Comparison of ENCODE assay signal across 8 cellular contexts in the genomic region with DNA sequence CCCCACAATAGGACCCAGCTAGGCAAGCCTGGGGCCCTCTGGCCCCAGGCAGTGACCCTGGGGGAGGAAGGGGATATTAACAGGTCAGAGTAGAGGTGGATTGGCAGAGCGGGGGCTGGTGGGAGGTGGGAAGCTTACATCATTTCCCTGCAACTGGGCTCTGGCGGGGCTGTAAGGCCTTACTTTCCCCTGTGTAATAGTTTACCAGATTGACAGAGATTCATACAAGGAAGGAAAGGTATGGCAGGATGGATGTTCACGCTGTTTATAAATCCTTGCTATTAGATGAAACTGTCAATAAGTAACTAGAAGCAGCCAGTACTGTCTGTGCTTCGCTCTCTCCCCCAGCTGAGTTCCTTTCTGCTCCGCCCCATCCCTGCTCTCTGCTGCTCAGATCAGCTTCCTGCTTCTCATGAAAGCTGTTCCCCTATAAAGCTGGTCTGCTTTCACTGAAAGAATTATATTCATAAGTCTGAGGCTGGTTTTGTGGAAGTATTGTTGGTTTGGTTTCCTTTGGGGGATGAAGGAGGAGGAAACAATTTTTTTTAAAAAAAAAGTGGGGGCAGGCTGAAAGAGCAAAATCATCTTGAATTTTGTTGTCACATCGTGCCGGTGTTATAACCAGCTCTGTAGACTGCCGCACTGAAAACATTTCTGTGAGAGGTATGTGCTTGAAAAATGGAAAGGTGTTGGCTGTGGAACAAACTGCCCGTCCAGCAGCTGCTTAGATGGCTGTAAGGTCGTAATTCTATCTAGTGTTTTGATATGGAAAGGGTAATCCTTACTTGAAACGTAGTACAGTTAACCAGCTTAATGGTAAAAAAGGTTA.
DNase-seq lines count a peak whose midpoint lies in the region; ATAC-seq, FAIRE-seq and TF ChIP-seq lines count a peak whose summit lies in the region.

No MANE protein-coding gene starts in this region.

- no peaks in the 10 kb centered on the region for H3K27me3 ChIP-seq in K562 (ENCODE audit: control insufficient read depth in 2 of 2, insufficient read depth in 2 of 2, low read length in 2 of 2)
- H3K27me3 ChIP-seq in skeletal muscle satellite cell (ENCODE audit: control insufficient read depth, insufficient read depth, low read length) = no peaks in the 10 kb centered on the region

- in situ Hi-C loops in Caki2 (cut with HindIII; ENCODE audit: low pct_unique_long_range_greater_than_20kb, low sequenced_read_pairs) = no loop called here
- in situ Hi-C loops in K562 (cut with MboI) = no loop called here

- FAIRE-seq in K562 (lab: Jason Lieb, UNC) = peak; percentile 15

- DNase-seq in Caki2 (ENCODE audit: low read depth) = peak; percentile 65
- peak; percentile 7 to 16 (median 12) for DNase-seq in T-helper 17 cell
- DNase-seq in K562 (ENCODE audit: extremely low read depth in 1 of 4, low spot score in 3 of 4) = peak in 1 of 4 experiments; percentile 10
- DNase-seq in NCI-H1930 (lab: John Stamatoyannopoulos, UW) = no peak

- TF ChIP-seq EP300 in K562 (IDR thresholded peaks at IDR 0.05; ENCODE audit: low read length) = no peak

- no peak for TF ChIP-seq POLR2A in K562 (conservative IDR thresholded peaks at IDR 0.05)

- TF ChIP-seq CTCF in K562 (IDR thresholded peaks at IDR 0.05 in 2 of 3, conservative IDR thresholded peaks at IDR 0.05 in 1 of 3; ENCODE audit: insufficient read depth in 2 of 3, low read depth in 1 of 3, low read length in 3 of 3) = no peak

- BruUV-seq in K562 (replicated peaks; lab: Mats Ljungman, UMichigan) = no TSS peak

- H3K9ac ChIP-seq in K562 (ENCODE audit: insufficient read depth in 1 of 2, low read depth in 2 of 2, low read length in 2 of 2) = no peak overlapping the region
- H3K9ac ChIP-seq in skeletal muscle satellite cell (ENCODE audit: low read depth, low read length) = peak overlapping the region; percentile 71

- H3K27me3 Mint-ChIP-seq in T-helper 17 cell = no peaks in the 10 kb centered on the region

- CTCF ChIA-PET in K562 (lab: Yijun Ruan, JAX; ENCODE audit: low intra/inter-chr PET ratio) = no interaction called here

- H3K36me3 ChIP-seq in K562 (ENCODE audit: control insufficient read depth, insufficient read depth, low read length) = no peaks in the 10 kb centered on the region
- no peaks in the 10 kb centered on the region for H3K36me3 ChIP-seq in skeletal muscle satellite cell (ENCODE audit: insufficient read depth, low read length)

- H3K9me3 ChIP-seq in T-helper 17 cell (ENCODE audit: control insufficient read depth, low read length, poor library complexity, severe bottlenecking) = no peaks in the 10 kb centered on the region
- no peaks in the 10 kb centered on the region for H3K9me3 ChIP-seq in K562 (replicated peaks; ENCODE audit: control insufficient read depth, insufficient read depth, low read depth, low read length)
- H3K9me3 ChIP-seq in iPS-18c (ENCODE audit: control insufficient read depth, insufficient read depth, low read length) = no peaks in the 10 kb centered on the region
- no peaks in the 10 kb centered on the region for H3K9me3 ChIP-seq in skeletal muscle satellite cell (replicated peaks; ENCODE audit: low read length)

- peak; percentile 82 for ATAC-seq in GM19468 (IDR thresholded peaks at IDR 0.05; ENCODE audit: extremely low read depth, unreplicated experiment)
- ATAC-seq in HG03575 (IDR thresholded peaks at IDR 0.05; ENCODE audit: extremely low read depth, insufficient number of reproducible peaks, low FRiP score, unreplicated experiment) = peak; percentile 86
- peak; percentile 91 for ATAC-seq in T-helper 17 cell
- peak; percentile 59; the same call in 2 of the 3 replicates for ATAC-seq in K562

- no peaks in the 10 kb centered on the region for H3K79me2 ChIP-seq in K562 (ENCODE audit: control insufficient read depth, insufficient read depth, low read length)

- H4K20me1 ChIP-seq in K562 (replicated peaks; ENCODE audit: control insufficient read depth, insufficient read depth, low read length) = peaks cover 4% of the 10 kb centered on the region; the same call in 1 of the 2 replicates

- intact Hi-C loops in K562 (cut with micrococcal nuclease) = no loop called here

- no peaks in the 10 kb centered on the region for H3K36me3 Mint-ChIP-seq in T-helper 17 cell (ENCODE audit: low read depth)

- peak overlapping the region; percentile 91 for H3K4me3 Mint-ChIP-seq in T-helper 17 cell

- H3K4me2 ChIP-seq in K562 (ENCODE audit: insufficient read depth, low read length) = no peak overlapping the region
- H3K4me2 ChIP-seq in skeletal muscle satellite cell (ENCODE audit: low read length) = peak overlapping the region; percentile 89

- no peaks in the 10 kb centered on the region for H3K9me1 ChIP-seq in K562 (ENCODE audit: control insufficient read depth, insufficient read depth, low read length)

- no peak overlapping the region for H2AFZ ChIP-seq in K562 (ENCODE audit: low read depth, low read length)

- peak overlapping the region; percentile 93 for H3K27ac Mint-ChIP-seq in T-helper 17 cell

- POLR2A ChIA-PET in K562 (lab: Yijun Ruan, JAX) = interaction anchor here (0.8 kb wide), 1 partner anchor 16 kb away, joined by 3 read pairs; no protein-coding TSS in a partner anchor

- 47% methylated on average over 9 of the region's 11 CpGs for WGBS in K562 (ENCODE audit: insufficient coverage, low coverage, missing lambda C conversion rate)

- H3K4me3 ChIP-seq in K562 (no peak overlapping the region), iPS-18c (ENCODE audit: insufficient read depth, low read depth, low read length) (peak overlapping the region; percentile 29; the same call in 1 of the 2 replicates), skeletal muscle satellite cell (ENCODE audit: low read length) (peak overlapping the region; percentile 58)

- H3K4me1 ChIP-seq in K562 (replicated peaks in 1 of 2; ENCODE audit: control insufficient read depth in 2 of 2, insufficient read depth in 2 of 2, low read length in 2 of 2) (no peaks in the 10 kb centered on the region; a peak in 1 of 5 replicates), skeletal muscle satellite cell (ENCODE audit: control insufficient read depth, insufficient read depth, low read length) (peaks cover 24% of the 10 kb centered on the region)

- peaks cover 50% of the 10 kb centered on the region for H3K4me1 Mint-ChIP-seq in T-helper 17 cell

- H3K27ac ChIP-seq in K562 (ENCODE audit: extremely low read depth, low read depth, low read length) = no peak overlapping the region

- TF ChIP-seq RAD21 in K562 (CRISPR knock-in tag; conservative IDR thresholded peaks at IDR 0.05 in 1 of 2, IDR thresholded peaks at IDR 0.05 in 1 of 2) = no peak

TF ChIP-seq in K562, 482 proteins besides CTCF, POLR2A, EP300 and RAD21 (continues in another document):
- TF ChIP-seq SNRNP70 (optimal IDR thresholded peaks at IDR 0.05; ENCODE audit: low read depth, low read length) = no peak
- no peak for TF ChIP-seq NR4A1 (CRISPR knock-in tag; IDR thresholded peaks at IDR 0.05)
- no peak for TF ChIP-seq NR4A1 (tag; IDR thresholded peaks at IDR 0.05)
- TF ChIP-seq SIX5 (IDR thresholded peaks at IDR 0.05; ENCODE audit: borderline replicate concordance in 1 of 2, insufficient read depth in 1 of 2, low read depth in 1 of 2, low read length in 2 of 2) = no peak
- TF ChIP-seq PHB2 (IDR thresholded peaks at IDR 0.05; ENCODE audit: low read depth) = no peak
- TF ChIP-seq, protein P1, sequence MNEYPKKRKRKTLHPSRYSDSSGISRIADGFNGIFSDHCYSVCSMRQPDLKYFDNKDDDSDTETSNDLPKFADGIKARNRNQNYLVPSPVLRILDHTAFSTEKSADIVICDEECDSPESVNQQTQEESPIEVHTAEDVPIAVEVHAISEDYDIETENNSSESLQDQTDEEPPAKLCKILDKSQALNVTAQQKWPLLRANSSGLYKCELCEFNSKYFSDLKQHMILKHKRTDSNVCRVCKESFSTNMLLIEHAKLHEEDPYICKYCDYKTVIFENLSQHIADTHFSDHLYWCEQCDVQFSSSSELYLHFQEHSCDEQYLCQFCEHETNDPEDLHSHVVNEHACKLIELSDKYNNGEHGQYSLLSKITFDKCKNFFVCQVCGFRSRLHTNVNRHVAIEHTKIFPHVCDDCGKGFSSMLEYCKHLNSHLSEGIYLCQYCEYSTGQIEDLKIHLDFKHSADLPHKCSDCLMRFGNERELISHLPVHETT (CRISPR knock-in tag; conservative IDR thresholded peaks at IDR 0.05 in 1 of 2, IDR thresholded peaks at IDR 0.05 in 1 of 2) = no peak
- TF ChIP-seq, protein P2, sequence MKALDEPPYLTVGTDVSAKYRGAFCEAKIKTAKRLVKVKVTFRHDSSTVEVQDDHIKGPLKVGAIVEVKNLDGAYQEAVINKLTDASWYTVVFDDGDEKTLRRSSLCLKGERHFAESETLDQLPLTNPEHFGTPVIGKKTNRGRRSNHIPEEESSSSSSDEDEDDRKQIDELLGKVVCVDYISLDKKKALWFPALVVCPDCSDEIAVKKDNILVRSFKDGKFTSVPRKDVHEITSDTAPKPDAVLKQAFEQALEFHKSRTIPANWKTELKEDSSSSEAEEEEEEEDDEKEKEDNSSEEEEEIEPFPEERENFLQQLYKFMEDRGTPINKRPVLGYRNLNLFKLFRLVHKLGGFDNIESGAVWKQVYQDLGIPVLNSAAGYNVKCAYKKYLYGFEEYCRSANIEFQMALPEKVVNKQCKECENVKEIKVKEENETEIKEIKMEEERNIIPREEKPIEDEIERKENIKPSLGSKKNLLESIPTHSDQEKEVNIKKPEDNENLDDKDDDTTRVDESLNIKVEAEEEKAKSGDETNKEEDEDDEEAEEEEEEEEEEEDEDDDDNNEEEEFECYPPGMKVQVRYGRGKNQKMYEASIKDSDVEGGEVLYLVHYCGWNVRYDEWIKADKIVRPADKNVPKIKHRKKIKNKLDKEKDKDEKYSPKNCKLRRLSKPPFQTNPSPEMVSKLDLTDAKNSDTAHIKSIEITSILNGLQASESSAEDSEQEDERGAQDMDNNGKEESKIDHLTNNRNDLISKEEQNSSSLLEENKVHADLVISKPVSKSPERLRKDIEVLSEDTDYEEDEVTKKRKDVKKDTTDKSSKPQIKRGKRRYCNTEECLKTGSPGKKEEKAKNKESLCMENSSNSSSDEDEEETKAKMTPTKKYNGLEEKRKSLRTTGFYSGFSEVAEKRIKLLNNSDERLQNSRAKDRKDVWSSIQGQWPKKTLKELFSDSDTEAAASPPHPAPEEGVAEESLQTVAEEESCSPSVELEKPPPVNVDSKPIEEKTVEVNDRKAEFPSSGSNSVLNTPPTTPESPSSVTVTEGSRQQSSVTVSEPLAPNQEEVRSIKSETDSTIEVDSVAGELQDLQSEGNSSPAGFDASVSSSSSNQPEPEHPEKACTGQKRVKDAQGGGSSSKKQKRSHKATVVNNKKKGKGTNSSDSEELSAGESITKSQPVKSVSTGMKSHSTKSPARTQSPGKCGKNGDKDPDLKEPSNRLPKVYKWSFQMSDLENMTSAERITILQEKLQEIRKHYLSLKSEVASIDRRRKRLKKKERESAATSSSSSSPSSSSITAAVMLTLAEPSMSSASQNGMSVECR (CRISPR knock-in tag; IDR thresholded peaks at IDR 0.05) = no peak

Comparison
In these comparisons a context has a peak if more than half of its experiments do, and no peak if none do; other contexts are left out.
1. DNase-seq: peak in Caki2 (single experiment) and T-helper 17 cell (3 of 3); none in NCI-H1930 (0 of 2).
2. Peak in every context shown above with its lines, with median percentiles within 50 percentile points of each other: ATAC-seq.